ENCODE assay signal across 8 cellular contexts in the genomic region with DNA sequence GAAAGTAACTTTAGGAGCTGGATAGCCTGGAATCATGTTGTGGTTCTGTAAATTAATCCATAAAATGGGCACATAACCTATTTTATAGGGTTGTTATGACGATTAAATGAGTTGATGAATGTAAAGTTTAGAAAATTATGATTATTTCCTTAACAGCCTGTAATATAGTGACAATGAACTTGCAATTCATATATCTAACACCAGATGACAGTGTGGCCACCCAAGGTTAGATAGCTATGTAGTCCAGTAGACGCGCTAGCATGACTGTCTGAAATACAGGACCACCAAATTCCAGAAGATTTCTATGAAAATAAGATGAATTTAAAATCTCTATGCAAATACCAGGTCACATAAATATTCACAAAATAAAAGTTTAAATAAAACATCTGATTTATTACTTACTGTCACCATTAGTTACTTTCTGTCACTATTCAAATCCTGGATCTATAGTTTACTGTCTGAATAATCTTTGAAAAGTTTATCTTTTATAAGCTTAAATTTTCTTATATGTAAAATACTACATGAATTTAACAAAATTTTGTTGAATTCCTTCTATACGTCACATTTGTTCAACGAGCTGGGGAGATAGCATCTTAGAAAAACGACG. TPM values are rescaled to one million over a fixed set of nuclear protein-coding genes. Genes with fewer than 3 reads are reported as not detected.
A peak's percentile ranks its signal among the peaks of the same experiment; 100 is the strongest.
DNase-seq lines count a peak whose midpoint lies in the region; ATAC-seq, FAIRE-seq and TF ChIP-seq lines count a peak whose summit lies in the region.

No MANE protein-coding gene starts in this region.

- DNase-seq in A673 (ENCODE audit: low spot score) (peak; percentile 66), HAP-1 (ENCODE audit: low spot score in 2 of 2) (peak; percentile 41 to 54), hepatocyte (ENCODE audit: low spot score) (peak; percentile 59), tibial nerve (ENCODE audit: low spot score in 2 of 2) (peak in 1 of 2 donors; percentile 5)
- DNase-seq in activated CD8-positive, alpha-beta T cell treated with anti-CD3 and anti-CD28 coated beads for 36 hours, result peak; percentile 20

- no peak overlapping the region for H3K4me2 ChIP-seq in hepatocyte

- no peak overlapping the region for H2AFZ ChIP-seq in hepatocyte

- 81% methylated on average over 7 of the region's 7 CpGs for WGBS in hepatocyte (ENCODE audit: low lambda C conversion rate, missing lambda C conversion rate)
- WGBS in tibial nerve, 2 donors, result 84 to 89% methylated on average over 7 of the region's 7 CpGs

- TF ChIP-seq CTCF in A673 (conservative IDR thresholded peaks at IDR 0.05; ENCODE audit: low read depth, low read length), result peak; percentile 83
- peak; percentile 89 for TF ChIP-seq CTCF in LNCAP (IDR thresholded peaks at IDR 0.05)
- peak; percentile 79 for TF ChIP-seq CTCF in activated CD8-positive, alpha-beta T cell treated with anti-CD3 and anti-CD28 coated beads for 36 hours (IDR thresholded peaks at IDR 0.05)
- TF ChIP-seq CTCF in hepatocyte (IDR thresholded peaks at IDR 0.05; ENCODE audit: poor library complexity), result peak; percentile 66
- peak; percentile 31 to 64 (median 36) for TF ChIP-seq CTCF in tibial nerve (IDR thresholded peaks at IDR 0.05)

- FAIRE-seq in G401.6 (lab: Jason Lieb, UNC), result peak; percentile 65

- no peaks in the 10 kb centered on the region for H3K9me2 ChIP-seq in hepatocyte (replicated peaks; ENCODE audit: insufficient read depth)

- H3K4me3 Mint-ChIP-seq in activated CD8-positive, alpha-beta T cell treated with anti-CD3 and anti-CD28 coated beads for 36 hours, result no peak overlapping the region

- H3K9me3 ChIP-seq in A673 (ENCODE audit: low read depth, low read length, poor library complexity, severe bottlenecking), result peaks cover 3% of the 10 kb centered on the region
- no peaks in the 10 kb centered on the region for H3K9me3 ChIP-seq in HAP-1
- no peaks in the 10 kb centered on the region for H3K9me3 ChIP-seq in hepatocyte (ENCODE audit: low read depth)
- H3K9me3 ChIP-seq in tibial nerve, result no peaks in the 10 kb centered on the region

- H3K27me3 ChIP-seq in A673 (replicated peaks; ENCODE audit: insufficient read depth, low read depth, low read length, poor library complexity) (no peaks in the 10 kb centered on the region), HAP-1 (ENCODE audit: low read depth) (no peaks in the 10 kb centered on the region), hepatocyte (no peaks in the 10 kb centered on the region), tibial nerve (no peaks in the 10 kb centered on the region)

- POLR2A ChIA-PET in A673 (lab: Charles Lee; ENCODE audit: low non-redundant PET), result no interaction called here
- POLR2A ChIA-PET in activated CD8-positive, alpha-beta T cell treated with anti-CD3 and anti-CD28 coated beads for 36 hours (lab: Charles Lee), result no interaction called here

- H3K36me3 Mint-ChIP-seq in activated CD8-positive, alpha-beta T cell treated with anti-CD3 and anti-CD28 coated beads for 36 hours (ENCODE audit: low read depth), result no peaks in the 10 kb centered on the region

- H3K27ac ChIP-seq in A673 (ENCODE audit: low read depth, low read length, poor library complexity, severe bottlenecking) (no peak overlapping the region), hepatocyte (no peak overlapping the region), tibial nerve (no peak overlapping the region)

- H3K36me3 ChIP-seq in A673 (ENCODE audit: insufficient read depth, low read length, poor library complexity, severe bottlenecking) (no peaks in the 10 kb centered on the region), HAP-1 (replicated peaks) (no peaks in the 10 kb centered on the region), hepatocyte (replicated peaks; ENCODE audit: insufficient read depth, low read depth) (no peaks in the 10 kb centered on the region), tibial nerve (no peaks in the 10 kb centered on the region)

- no peaks in the 10 kb centered on the region for H3K9me3 Mint-ChIP-seq in activated CD8-positive, alpha-beta T cell treated with anti-CD3 and anti-CD28 coated beads for 36 hours

- H3K4me1 Mint-ChIP-seq in activated CD8-positive, alpha-beta T cell treated with anti-CD3 and anti-CD28 coated beads for 36 hours (ENCODE audit: low read depth), result no peaks in the 10 kb centered on the region

- peaks cover 8% of the 10 kb centered on the region for H3K27me3 Mint-ChIP-seq in activated CD8-positive, alpha-beta T cell treated with anti-CD3 and anti-CD28 coated beads for 36 hours

- no peak for TF ChIP-seq EP300 in tibial nerve (IDR thresholded peaks at IDR 0.05)

- in situ Hi-C loops in HAP-1 (cut with MboI; ENCODE audit: low sequenced_read_pairs), result loop anchor here (10.0 kb wide), 1 partner anchor 242 kb away; no protein-coding TSS in a partner anchor

- peak; percentile 77 for ATAC-seq in activated CD8-positive, alpha-beta T cell treated with anti-CD3 and anti-CD28 coated beads for 36 hours
- ATAC-seq in GM21737 (IDR thresholded peaks at IDR 0.05; ENCODE audit: unreplicated experiment), result no peak

- no peaks in the 10 kb centered on the region for H3K79me2 ChIP-seq in hepatocyte

- intact Hi-C loops in A673 (cut with micrococcal nuclease; ENCODE audit: unreplicated experiment), result loop anchor here (1.0 kb wide), 1 partner anchor 243 kb away; no protein-coding TSS in a partner anchor
- intact Hi-C loops in activated CD8-positive, alpha-beta T cell treated with anti-CD3 and anti-CD28 coated beads for 36 hours (cut with micrococcal nuclease), result loop anchor here (1.0 kb wide), 1 partner anchor 243 kb away; no protein-coding TSS in a partner anchor

- no peak for TF ChIP-seq POLR2A in tibial nerve (IDR thresholded peaks at IDR 0.05)

- no peaks in the 10 kb centered on the region for H3K4me1 ChIP-seq in A673 (ENCODE audit: insufficient read depth, low read length, poor library complexity, severe bottlenecking)
- no peaks in the 10 kb centered on the region for H3K4me1 ChIP-seq in HAP-1
- no peaks in the 10 kb centered on the region for H3K4me1 ChIP-seq in hepatocyte (ENCODE audit: insufficient read depth)
- no peaks in the 10 kb centered on the region for H3K4me1 ChIP-seq in tibial nerve

- no peak overlapping the region for H3K4me3 ChIP-seq in A673 (ENCODE audit: low read depth, low read length, poor library complexity, severe bottlenecking)
- H3K4me3 ChIP-seq in HAP-1, result no peak overlapping the region
- no peak overlapping the region for H3K4me3 ChIP-seq in hepatocyte
- H3K4me3 ChIP-seq in tibial nerve, result no peak overlapping the region

- H3K27ac Mint-ChIP-seq in activated CD8-positive, alpha-beta T cell treated with anti-CD3 and anti-CD28 coated beads for 36 hours, result no peak overlapping the region

- no peaks in the 10 kb centered on the region for H4K20me1 ChIP-seq in hepatocyte (ENCODE audit: insufficient read depth, poor library complexity, severe bottlenecking)

- no TSS peak for BruUV-seq in A673 (replicated peaks; lab: Mats Ljungman, UMichigan)

- CTCF ChIA-PET in A673 (lab: Charles Lee), result interaction anchor here (0.5 to 1.4 kb wide), 3 partner anchors 22 to 243 kb away, joined by 3 to 7 read pairs (median 4); no protein-coding TSS in a partner anchor
- CTCF ChIA-PET in activated CD8-positive, alpha-beta T cell treated with anti-CD3 and anti-CD28 coated beads for 36 hours (lab: Charles Lee), result interaction anchor here (0.9 to 2.4 kb wide), 18 partner anchors 8 to 396 kb away, joined by 3 to 26 read pairs (median 3); no protein-coding TSS in a partner anchor

RNA-seq across cellular contexts. Expression of a gene that starts 26.1 kb away (rescaled TPM):
- total RNA-seq in A673 (2021), result 22.3 and 23.4 TPM in 2 replicates
- 1 to 10 TPM; 8.6 to 8.8 TPM for total RNA-seq in activated CD8-positive, alpha-beta T cell treated with anti-CD3 and anti-CD28 coated beads for 36 hours
- 25.5 and 26.4 TPM in 2 replicates for total RNA-seq in hepatocyte
- polyA plus RNA-seq in hepatocyte, result 16.0 and 16.5 TPM in 2 replicates
- total RNA-seq in tibial nerve, result 10 to 100 TPM; 12.7 to 24.1 (median 17.1) TPM

Comparison
In these comparisons a context has a peak if more than half of its experiments do, and no peak if none do; other contexts are left out.
1. CTCF ChIP-seq: peak in every context shown above with its lines; median percentile 89 in LNCAP; 83 in A673; 79 in activated CD8-positive, alpha-beta T cell treated with anti-CD3 and anti-CD28 coated beads for 36 hours; 66 in hepatocyte; 36 in tibial nerve.